Comparison of ENCODE assay signal across 8 cellular contexts in the genomic region with DNA sequence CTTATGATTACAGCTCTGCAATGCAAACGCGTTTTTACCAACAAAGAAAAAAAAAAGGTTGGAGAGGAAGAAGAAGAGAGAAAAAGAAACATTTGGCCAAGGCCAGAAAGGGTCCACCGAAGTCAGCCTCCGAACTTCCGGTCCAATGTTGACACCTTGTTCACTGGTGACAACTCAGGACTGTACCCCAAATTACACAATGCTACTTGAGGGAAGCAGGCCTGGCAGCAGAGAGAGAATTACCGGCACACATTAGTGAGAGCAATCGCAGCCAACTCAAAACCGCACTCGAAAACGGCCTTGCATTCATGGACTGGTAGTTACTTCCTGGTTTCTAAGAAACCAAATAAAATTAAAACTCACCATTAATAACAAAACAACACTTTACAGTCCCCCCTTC.
DNase-seq lines count a peak whose midpoint lies in the region; ATAC-seq and TF ChIP-seq lines count a peak whose summit lies in the region.

No MANE protein-coding gene starts in this region.

- H3K4me1 Mint-ChIP-seq in naive B cell = peaks cover 35 to 60% (median 39%) of the 10 kb centered on the region in 3 donors

- no peak for TF ChIP-seq CTCF in brain microvascular endothelial cell (IDR thresholded peaks at IDR 0.05; ENCODE audit: low read depth, low read length, missing control alignments)
- no peak for TF ChIP-seq CTCF in PC-9 (conservative IDR thresholded peaks at IDR 0.05)

- no TSS peak for BruUV-seq in PC-9 (replicated peaks; lab: Mats Ljungman, UMichigan)

- H4K20me1 ChIP-seq in PC-9 (ENCODE audit: insufficient read depth) = no peaks in the 10 kb centered on the region

- H2AFZ ChIP-seq in PC-9 = no peak overlapping the region

- H3K27ac Mint-ChIP-seq in naive B cell = peak overlapping the region; percentile 82 to 98 (median 91)

- peak overlapping the region; percentile 71 to 94 (median 82) for H3K4me3 Mint-ChIP-seq in naive B cell

- H3F3A ChIP-seq in PC-9 (ENCODE audit: insufficient read depth, low read depth) = no peaks in the 10 kb centered on the region

- H3K79me2 ChIP-seq in PC-9 (ENCODE audit: low read depth) = no peaks in the 10 kb centered on the region

- ATAC-seq in GM18520 (IDR thresholded peaks at IDR 0.05; ENCODE audit: unreplicated experiment) = peak; percentile 61
- ATAC-seq in HG02759 (IDR thresholded peaks at IDR 0.05; ENCODE audit: unreplicated experiment) = peak; percentile 74
- ATAC-seq in naive B cell (ENCODE audit: low read depth in 2 of 2) = peak; percentile 60 to 71
- no peak for ATAC-seq in esophagus mucosa

- POLR2A ChIA-PET in PC-9 (lab: Charles Lee; ENCODE audit: unreplicated experiment) = no interaction called here

- H3K36me3 Mint-ChIP-seq in naive B cell = no peaks in the 10 kb centered on the region

- CTCF ChIA-PET in PC-9 (lab: Charles Lee) = no interaction called here

- no peaks in the 10 kb centered on the region for H3K9me3 Mint-ChIP-seq in naive B cell

- H3K36me3 ChIP-seq in brain microvascular endothelial cell (replicated peaks) = no peaks in the 10 kb centered on the region
- no peaks in the 10 kb centered on the region for H3K36me3 ChIP-seq in PC-9 (ENCODE audit: low read depth)

- H3K4me1 ChIP-seq in PC-9 (replicated peaks; ENCODE audit: insufficient read depth) = no peaks in the 10 kb centered on the region

- in situ Hi-C loops in brain microvascular endothelial cell (cut with HindIII; ENCODE audit: low pct_ligation_motif_present, low sequenced_read_pairs) = no loop called here

- no peaks in the 10 kb centered on the region for H3K9me3 ChIP-seq in PC-9 (ENCODE audit: insufficient read depth, low read depth)

- no peak overlapping the region for H3K27ac ChIP-seq in brain microvascular endothelial cell
- no peak overlapping the region for H3K27ac ChIP-seq in PC-9

- DNase-seq in NCI-H1436 treated with DMSO at 0.1 percent for 48 hours (lab: John Stamatoyannopoulos, UW) (peak; percentile 41), naive B cell (peak; percentile 14), brain microvascular endothelial cell (no peak), PC-9 (no peak)
- no peak for DNase-seq in stimulated activated CD4-positive, alpha-beta T cell treated with anti-CD3 and anti-CD28 coated beads, Interleukin-4, amount 100 ng/mL, for 4 hours

- H3K4me2 ChIP-seq in PC-9 = no peak overlapping the region

- intact Hi-C loops in PC-9 (cut with micrococcal nuclease; ENCODE audit: unreplicated experiment) = no loop called here

- H3K27me3 Mint-ChIP-seq in naive B cell = no peaks in the 10 kb centered on the region

- H3K27me3 ChIP-seq in brain microvascular endothelial cell (replicated peaks) (no peaks in the 10 kb centered on the region), PC-9 (ENCODE audit: insufficient read depth, low read depth) (no peaks in the 10 kb centered on the region)

- no peaks in the 10 kb centered on the region for H3K9me2 ChIP-seq in PC-9 (ENCODE audit: insufficient read depth)

- H3K4me3 ChIP-seq in brain microvascular endothelial cell (ENCODE audit: low read depth, low read length) (no peak overlapping the region), PC-9 (no peak overlapping the region)

Comparison
In these comparisons a context has a peak if more than half of its experiments do, and no peak if none do; other contexts are left out.
1. DNase-seq: peak in NCI-H1436 treated with DMSO at 0.1 percent for 48 hours (single experiment) and naive B cell (single experiment); none in brain microvascular endothelial cell (single experiment), PC-9 (0 of 2) and stimulated activated CD4-positive, alpha-beta T cell treated with anti-CD3 and anti-CD28 coated beads, Interleukin-4, amount 100 ng/mL, for 4 hours (0 of 2).